In the genomic region with DNA sequence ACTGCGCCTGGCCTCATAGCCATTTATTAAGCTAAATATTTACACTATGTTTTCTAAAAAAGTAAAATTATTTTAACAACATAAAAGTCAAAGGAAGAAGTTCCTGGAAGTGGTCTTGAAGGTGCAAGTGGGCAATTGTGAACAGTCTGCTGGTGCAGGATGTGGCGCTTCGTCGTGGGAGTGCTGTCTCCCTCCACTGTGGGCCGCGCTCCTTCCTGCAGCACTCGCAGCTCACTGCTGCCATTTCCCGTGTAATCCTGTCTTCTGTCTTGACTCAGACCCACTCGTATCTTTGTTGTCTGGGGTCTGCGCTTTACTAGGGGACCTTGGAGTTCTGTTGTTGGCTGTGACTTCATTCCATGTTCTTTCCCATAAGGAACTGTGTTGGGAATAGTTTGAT, we compare ENCODE assay signal across 15 cellular contexts. TPM values are rescaled to one million over a fixed set of nuclear protein-coding genes. Genes with fewer than 3 reads are reported as not detected.
A peak's percentile ranks its signal among the peaks of the same experiment; 100 is the strongest.
DNase-seq lines count a peak whose midpoint lies in the region; ATAC-seq lines count a peak whose summit lies in the region.
"Had no signal": no experiment of that assay in that cellular context is flagged by ENCODE, and none has a peak within 500 bp of the region (broad histone marks: within the 10 kb centered on the region; RNA-seq: fewer than 3 reads in every experiment).

No MANE protein-coding gene starts in this region.

- POLR2A ChIA-PET in activated CD8-positive, alpha-beta T cell treated with anti-CD3 and anti-CD28 coated beads, Interleukin-2, amount 10 ng/mL, durations not matched to agents 7 days and 5 days (lab: Charles Lee) = no interaction called here

- intact Hi-C loops in left colon (cut with DNase I, micrococcal nuclease) = no loop called here

- H2AFZ ChIP-seq in trophoblast cell (ENCODE audit: insufficient read depth, low read length, poor library complexity) = no peak overlapping the region

- no peaks in the 10 kb centered on the region for H3K36me3 ChIP-seq in KOPT-K1 (ENCODE audit: insufficient read depth, low read length)
- no peaks in the 10 kb centered on the region for H3K36me3 ChIP-seq in trophoblast cell (ENCODE audit: control insufficient read depth in 1 of 2, insufficient read depth in 2 of 2, low read length in 2 of 2)
- H3K36me3 ChIP-seq: ascending aorta, ovary had no signal

- ATAC-seq in activated CD8-positive, alpha-beta T cell treated with anti-CD3 and anti-CD28 coated beads, Interleukin-2, amount 10 ng/mL, durations not matched to agents 7 days and 5 days = peak; percentile 76
- peak; percentile 83 for ATAC-seq in central memory CD8-positive, alpha-beta T cell (replicated peaks; ENCODE audit: extremely low read depth, poor library complexity, severe bottlenecking)
- ATAC-seq in left lobe of liver (no peak), left colon (no peak)

- peak; percentile 72 for DNase-seq in activated CD8-positive, alpha-beta T cell treated with anti-CD3 and anti-CD28 coated beads, Interleukin-2, amount 10 ng/mL, durations not matched to agents 7 days and 5 days
- peak in 1 of 2 donors; percentile 41 for DNase-seq in central memory CD8-positive, alpha-beta T cell (ENCODE audit: low spot score in 2 of 2)
- peak; percentile 51 for DNase-seq in stimulated activated CD8-positive, alpha-beta memory T cell treated with anti-CD3 and anti-CD28 coated beads, Interleukin-4, amount 100 ng/mL, for 48 hours
- DNase-seq in dedifferentiated amniotic fluid mesenchymal stem cell (ENCODE audit: extremely low spot score) (no peak), trophoblast cell (no peak), left lobe of liver (ENCODE audit: low spot score) (no peak), left colon (no peak)
- DNase-seq: KBM-7, mesenchymal stem cell, NCI-H146, NCI-H524 treated with DMSO at 0.1 percent for 48 hours had no signal

- no peak overlapping the region for H4K91ac ChIP-seq in trophoblast cell (ENCODE audit: low read depth, low read length)

- no peak overlapping the region for H3K23ac ChIP-seq in trophoblast cell (ENCODE audit: low read length)

- no peak overlapping the region for H3K4me2 ChIP-seq in trophoblast cell (ENCODE audit: low read length)

- H3K18ac ChIP-seq in trophoblast cell (ENCODE audit: low read length) = no peak overlapping the region

- H3K4me1 Mint-ChIP-seq in activated CD8-positive, alpha-beta T cell treated with anti-CD3 and anti-CD28 coated beads, Interleukin-2, amount 10 ng/mL, durations not matched to agents 7 days and 5 days (ENCODE audit: low read depth) = peaks cover 80% of the 10 kb centered on the region
- peaks cover 75% of the 10 kb centered on the region for H3K4me1 Mint-ChIP-seq in central memory CD8-positive, alpha-beta T cell

- no peaks in the 10 kb centered on the region for H3K27me3 ChIP-seq in trophoblast cell (ENCODE audit: insufficient read depth, low read length)
- H3K27me3 ChIP-seq: ascending aorta, ovary had no signal

- H2AK5ac ChIP-seq in trophoblast cell (ENCODE audit: low read length) = no peak overlapping the region

- no peak overlapping the region for H3K4me3 ChIP-seq in trophoblast cell (ENCODE audit: low read depth, low read length)
- H3K4me3 ChIP-seq: ascending aorta; BLaER1 treated with 17β-estradiol and CSF1 and Interleukin-3, amounts not matched to agents 10 nM and 100 nM; ovary had no signal

- H3K27ac Mint-ChIP-seq in activated CD8-positive, alpha-beta T cell treated with anti-CD3 and anti-CD28 coated beads, Interleukin-2, amount 10 ng/mL, durations not matched to agents 7 days and 5 days = peak overlapping the region; percentile 81
- peak overlapping the region; percentile 91 for H3K27ac Mint-ChIP-seq in central memory CD8-positive, alpha-beta T cell (ENCODE audit: low read depth)

- CTCF ChIA-PET in activated CD8-positive, alpha-beta T cell treated with anti-CD3 and anti-CD28 coated beads, Interleukin-2, amount 10 ng/mL, durations not matched to agents 7 days and 5 days (lab: Charles Lee) = interaction anchor here (0.8 to 2.1 kb wide), 3 partner anchors 11 to 33 kb away, joined by 3 to 9 read pairs (median 6); no protein-coding TSS in a partner anchor

- no peak overlapping the region for H3K4ac ChIP-seq in trophoblast cell (ENCODE audit: low read depth, low read length)

- H3K9me3 ChIP-seq in KOPT-K1 (ENCODE audit: insufficient read depth, low read length, poor library complexity, severe bottlenecking) (no peaks in the 10 kb centered on the region), trophoblast cell (ENCODE audit: insufficient read depth, low read depth, low read length) (peaks cover 2% of the 10 kb centered on the region)
- H3K9me3 ChIP-seq: ascending aorta, ovary had no signal

- no peak overlapping the region for H2BK120ac ChIP-seq in trophoblast cell (ENCODE audit: insufficient read depth, low read length, poor library complexity)

- H4K12ac ChIP-seq in trophoblast cell (ENCODE audit: low read depth, low read length) = no peak overlapping the region

- no peaks in the 10 kb centered on the region for H3K9me3 Mint-ChIP-seq in activated CD8-positive, alpha-beta T cell treated with anti-CD3 and anti-CD28 coated beads, Interleukin-2, amount 10 ng/mL, durations not matched to agents 7 days and 5 days (ENCODE audit: insufficient read depth)
- H3K9me3 Mint-ChIP-seq in central memory CD8-positive, alpha-beta T cell = no peaks in the 10 kb centered on the region

- H3K27ac ChIP-seq in KOPT-K1 (ENCODE audit: low read depth, low read length, poor library complexity, severe bottlenecking) (peak overlapping the region; percentile 81), trophoblast cell (ENCODE audit: low read depth, low read length) (no peak overlapping the region)
- H3K27ac ChIP-seq: ascending aorta, ovary had no signal

- no peak overlapping the region for H4K8ac ChIP-seq in trophoblast cell (ENCODE audit: low read depth, low read length)

- peaks cover 43% of the 10 kb centered on the region for H3K36me3 Mint-ChIP-seq in activated CD8-positive, alpha-beta T cell treated with anti-CD3 and anti-CD28 coated beads, Interleukin-2, amount 10 ng/mL, durations not matched to agents 7 days and 5 days (ENCODE audit: low read depth)
- H3K36me3 Mint-ChIP-seq in central memory CD8-positive, alpha-beta T cell (ENCODE audit: insufficient read depth) = peaks cover 8% of the 10 kb centered on the region

- H3K79me2 ChIP-seq in trophoblast cell (ENCODE audit: control insufficient read depth, insufficient read depth, low read length, poor library complexity) = no peaks in the 10 kb centered on the region

- WGBS in trophoblast cell (ENCODE audit: extremely low coverage, insufficient coverage, insufficient read length) = no CpG with 5 or more reads among the region's 10 CpGs

- H3K79me1 ChIP-seq in trophoblast cell (ENCODE audit: low read length) = no peaks in the 10 kb centered on the region

- no peak overlapping the region for H3K9ac ChIP-seq in trophoblast cell (ENCODE audit: low read length)
- H3K9ac ChIP-seq: BLaER1 treated with 17β-estradiol and CSF1 and Interleukin-3, amounts not matched to agents 10 nM and 100 nM had no signal

- H3K14ac ChIP-seq in trophoblast cell (ENCODE audit: low read length) = no peak overlapping the region

- H3K4me3 Mint-ChIP-seq in activated CD8-positive, alpha-beta T cell treated with anti-CD3 and anti-CD28 coated beads, Interleukin-2, amount 10 ng/mL, durations not matched to agents 7 days and 5 days = peak overlapping the region; percentile 45
- peak overlapping the region; percentile 47 for H3K4me3 Mint-ChIP-seq in central memory CD8-positive, alpha-beta T cell

- H2BK12ac ChIP-seq in trophoblast cell (ENCODE audit: low read length) = no peak overlapping the region

- no peak overlapping the region for H2BK5ac ChIP-seq in trophoblast cell (ENCODE audit: low read depth, low read length, poor library complexity)

- no peaks in the 10 kb centered on the region for H3K4me1 ChIP-seq in trophoblast cell (ENCODE audit: control insufficient read depth in 1 of 2, insufficient read depth in 2 of 2, low read length in 2 of 2)
- H3K4me1 ChIP-seq: ascending aorta had no signal

- H3K27me3 Mint-ChIP-seq in activated CD8-positive, alpha-beta T cell treated with anti-CD3 and anti-CD28 coated beads, Interleukin-2, amount 10 ng/mL, durations not matched to agents 7 days and 5 days (ENCODE audit: low read depth) = no peaks in the 10 kb centered on the region
- H3K27me3 Mint-ChIP-seq in central memory CD8-positive, alpha-beta T cell = no peaks in the 10 kb centered on the region

RNA-seq across cellular contexts. Expression of gene APBA2, which starts 56.3 kb away (rescaled TPM):
- 10 to 100 TPM; 29.5 TPM for total RNA-seq in activated CD8-positive, alpha-beta T cell treated with anti-CD3 and anti-CD28 coated beads, Interleukin-2, amount 10 ng/mL, durations not matched to agents 7 days and 5 days
- polyA plus RNA-seq in trophoblast cell (2013) = 1.6 and 1.7 TPM in 2 replicates
- total RNA-seq in left lobe of liver (0.28 TPM), left colon (1 to 10 TPM; 1.2 to 1.6 TPM)

Comparison
In these comparisons a context has a peak if more than half of its experiments do, and no peak if none do; other contexts are left out.
1. ATAC-seq: peak in activated CD8-positive, alpha-beta T cell treated with anti-CD3 and anti-CD28 coated beads, Interleukin-2, amount 10 ng/mL, durations not matched to agents 7 days and 5 days (single experiment) and central memory CD8-positive, alpha-beta T cell (single experiment); none in left lobe of liver (single experiment) and left colon (single experiment).
2. DNase-seq: peak in activated CD8-positive, alpha-beta T cell treated with anti-CD3 and anti-CD28 coated beads, Interleukin-2, amount 10 ng/mL, durations not matched to agents 7 days and 5 days (single experiment) and stimulated activated CD8-positive, alpha-beta memory T cell treated with anti-CD3 and anti-CD28 coated beads, Interleukin-4, amount 100 ng/mL, for 48 hours (single experiment); none in dedifferentiated amniotic fluid mesenchymal stem cell (single experiment), trophoblast cell (0 of 2), left lobe of liver (single experiment) and left colon (0 of 2).
3. RNA of gene APBA2, which starts 56.3 kb away (total RNA-seq): 29.5 TPM in activated CD8-positive, alpha-beta T cell treated with anti-CD3 and anti-CD28 coated beads, Interleukin-2, amount 10 ng/mL, durations not matched to agents 7 days and 5 days; 1.2 to 1.6 TPM in left colon and 0.28 TPM in left lobe of liver (single experiment); every median in the first group is over 10 times any median in the second.